In the genomic region with DNA sequence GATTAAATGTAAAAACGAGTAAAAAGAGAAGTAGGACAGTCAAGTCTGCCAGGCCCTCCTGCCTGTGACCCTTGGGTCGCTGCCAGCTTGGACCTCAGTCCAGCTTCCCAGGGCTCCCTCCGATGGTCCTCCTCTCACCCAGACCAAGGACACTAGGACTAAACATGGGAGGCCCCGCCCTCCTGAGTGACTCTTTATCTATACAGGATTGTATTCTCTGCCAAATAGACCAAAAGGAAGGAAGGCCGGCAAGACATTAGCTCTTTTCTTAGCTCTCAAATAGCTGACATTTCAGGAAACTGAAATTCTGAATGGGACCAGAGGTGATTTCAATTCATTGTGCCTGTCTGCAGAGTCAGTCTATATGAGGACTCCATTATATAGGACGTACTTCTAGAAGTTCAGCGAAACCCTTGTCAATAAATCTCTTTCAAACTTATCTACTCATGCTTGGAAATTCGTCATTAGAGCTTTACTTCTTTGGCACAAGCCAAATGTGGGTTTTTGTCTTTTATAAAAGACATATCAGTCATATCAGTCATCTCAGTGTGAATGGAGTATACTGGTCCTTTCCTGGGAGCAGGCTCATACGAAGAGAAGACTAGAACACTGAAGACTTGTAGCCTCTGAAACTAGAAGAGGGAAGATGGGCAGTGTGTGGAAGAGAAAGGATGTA, we compare ENCODE assay signal across 23 cellular contexts. TPM values are rescaled to one million over a fixed set of nuclear protein-coding genes. Genes with fewer than 3 reads are reported as not detected.
DNase-seq lines count a peak whose midpoint lies in the region; TF ChIP-seq lines count a peak whose summit lies in the region.
"Had no signal": no experiment of that assay in that cellular context is flagged by ENCODE, and none has a peak within 500 bp of the region (broad histone marks: within the 10 kb centered on the region; RNA-seq: fewer than 3 reads in every experiment).

No MANE protein-coding gene starts in this region.

- H3K27ac ChIP-seq in liver (ENCODE audit: low read depth in 1 of 2, low read length in 2 of 2) (no peak overlapping the region), testis (peak overlapping the region; percentile 35 to 72), smooth muscle cell (ENCODE audit: low read depth) (no peak overlapping the region)
- H3K27ac ChIP-seq: 22Rv1, dorsolateral prefrontal cortex, pancreas had no signal

- H3K27me3 ChIP-seq in liver (ENCODE audit: control insufficient read depth in 4 of 4, insufficient read depth in 4 of 4, low read length in 3 of 4), result no peaks in the 10 kb centered on the region
- no peaks in the 10 kb centered on the region for H3K27me3 ChIP-seq in testis
- no peaks in the 10 kb centered on the region for H3K27me3 ChIP-seq in smooth muscle cell (ENCODE audit: low read depth)
- H3K27me3 ChIP-seq: dorsolateral prefrontal cortex, pancreas had no signal

- H3K4me1 ChIP-seq in liver (ENCODE audit: control insufficient read depth in 4 of 4, insufficient read depth in 4 of 4, low read length in 3 of 4) (peaks cover 0 to 18% (median 6%) of the 10 kb centered on the region in 4 donors), testis (peaks cover 18% of the 10 kb centered on the region), smooth muscle cell (ENCODE audit: low read depth) (no peaks in the 10 kb centered on the region)

- H3K9ac ChIP-seq in liver (ENCODE audit: low read depth in 1 of 2, low read length in 2 of 2) (no peak overlapping the region), smooth muscle cell (ENCODE audit: low read depth) (no peak overlapping the region)

- WGBS in liver, result 48% methylated on average over 9 of the region's 9 CpGs
- WGBS in testis, 2 donors, result 33 to 37% methylated on average over 9 of the region's 9 CpGs
- 85% methylated on average over 9 of the region's 9 CpGs for WGBS in smooth muscle cell (ENCODE audit: low lambda C conversion rate)

- peak; percentile 21 for DNase-seq in activated effector memory CD4-positive, alpha-beta T cell treated with anti-CD3 and anti-CD28 coated beads, Interleukin-2, amount 50 U/mL, for 16 hours
- no peak for DNase-seq in activated effector memory CD4-positive, alpha-beta T cell treated with Interleukin-2 at 50 U/mL for 16 hours
- DNase-seq in fibroblast of the aortic adventitia (ENCODE audit: low read depth), result peak; percentile 20
- DNase-seq in testis, result peak; percentile 95
- DNase-seq in NK-92 treated with Interleukin-12 subunit alpha and Interleukin-12 subunit beta, amount 100 ng/mL, for 24 hours (lab: John Stamatoyannopoulos, UW), result no peak
- no peak for DNase-seq in activated CD4-positive, alpha-beta T cell treated with anti-CD3 and anti-CD28 coated beads, Interleukin-2, amount 50 U/mL, for 1 hour
- no peak for DNase-seq in smooth muscle cell (lab: John Stamatoyannopoulos, UW; ENCODE audit: unreplicated experiment)
- DNase-seq: activated CD4-positive, alpha-beta T cell treated with anti-CD3 and anti-CD28 coated beads for 4 hours; activated T-cell treated with anti-CD3 and anti-CD28 coated beads, Interleukin-2, amount 50 U/mL, for 72 hours; caudate nucleus; CD4-positive, alpha-beta T cell; DMS 273 treated with DMSO at 0.1 percent for 48 hours; dorsolateral prefrontal cortex; kidney glomerular epithelial cell; natural killer cell; NCI-H1092; NCI-H2029; pancreas; SIG-M5; stimulated activated CD8-positive, alpha-beta memory T cell treated with anti-CD3 and anti-CD28 coated beads, Interleukin-4, amount 100 ng/mL, for 48 hours; trophoblast cell had no signal

- no peak for TF ChIP-seq POLR2A in testis (IDR thresholded peaks at IDR 0.05)

- no peaks in the 10 kb centered on the region for H4K20me1 ChIP-seq in smooth muscle cell (ENCODE audit: low read depth)

- intact Hi-C loops in testis (cut with DNase I; ENCODE audit: low total_unique reads), result no loop called here

- TF ChIP-seq CTCF in fibroblast of the aortic adventitia (IDR thresholded peaks at IDR 0.05; ENCODE audit: insufficient read depth, low read length), result no peak
- no peak for TF ChIP-seq CTCF in liver (IDR thresholded peaks at IDR 0.05; ENCODE audit: low read depth, low read length, missing input control)
- TF ChIP-seq CTCF in testis (IDR thresholded peaks at IDR 0.05), result no peak
- no peak for TF ChIP-seq CTCF in smooth muscle cell (IDR thresholded peaks at IDR 0.05; ENCODE audit: borderline replicate concordance, insufficient read depth, poor library complexity, severe bottlenecking)

- H3K4me2 ChIP-seq in smooth muscle cell, result no peak overlapping the region

- H2AFZ ChIP-seq in smooth muscle cell (ENCODE audit: low read depth), result no peak overlapping the region

- H3K79me2 ChIP-seq in smooth muscle cell (ENCODE audit: low read depth), result no peaks in the 10 kb centered on the region

- H3K36me3 ChIP-seq in liver (ENCODE audit: control insufficient read depth in 4 of 4, insufficient read depth in 3 of 4, low read depth in 1 of 4, low read length in 3 of 4), result peaks cover 0 to 12% (median 5%) of the 10 kb centered on the region in 4 donors
- no peaks in the 10 kb centered on the region for H3K36me3 ChIP-seq in testis (ENCODE audit: low read depth, missing control alignments)
- H3K36me3 ChIP-seq in smooth muscle cell (ENCODE audit: low read depth), result no peaks in the 10 kb centered on the region
- H3K36me3 ChIP-seq: pancreas had no signal

- H3K4me3 ChIP-seq in fibroblast of the aortic adventitia (ENCODE audit: low read depth, low read length), result no peak overlapping the region
- no peak overlapping the region for H3K4me3 ChIP-seq in liver (ENCODE audit: low read depth in 1 of 3, low read length in 3 of 3)
- H3K4me3 ChIP-seq in testis, result no peak overlapping the region
- no peak overlapping the region for H3K4me3 ChIP-seq in smooth muscle cell
- H3K4me3 ChIP-seq: dorsolateral prefrontal cortex, pancreas had no signal

- H3K9me3 ChIP-seq in liver (ENCODE audit: control insufficient read depth in 4 of 4, low read length in 3 of 4) (no peaks in the 10 kb centered on the region), testis (no peaks in the 10 kb centered on the region), smooth muscle cell (replicated peaks; ENCODE audit: low read depth) (no peaks in the 10 kb centered on the region)
- H3K9me3 ChIP-seq: pancreas had no signal

- TF ChIP-seq RAD21 in liver (IDR thresholded peaks at IDR 0.05), result peak; percentile 19 to 45

- no peaks in the 10 kb centered on the region for H3F3A ChIP-seq in smooth muscle cell (ENCODE audit: low read depth)

TF ChIP-seq in liver, 16 proteins besides CTCF, POLR2A, EP300 and RAD21:
- TF ChIP-seq FOXA2 (IDR thresholded peaks at IDR 0.05), result no peak
- no peak for TF ChIP-seq YY1 (IDR thresholded peaks at IDR 0.05)
- no peak for TF ChIP-seq TAF1 (conservative IDR thresholded peaks at IDR 0.05)
- TF ChIP-seq, protein P1, sequence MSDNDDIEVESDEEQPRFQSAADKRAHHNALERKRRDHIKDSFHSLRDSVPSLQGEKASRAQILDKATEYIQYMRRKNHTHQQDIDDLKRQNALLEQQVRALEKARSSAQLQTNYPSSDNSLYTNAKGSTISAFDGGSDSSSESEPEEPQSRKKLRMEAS (IDR thresholded peaks at IDR 0.05), result no peak
- TF ChIP-seq EGR1 (IDR thresholded peaks at IDR 0.05; ENCODE audit: low read depth in 2 of 2), result no peak
- TF ChIP-seq NR2F2 (IDR thresholded peaks at IDR 0.05), result peak; percentile 64
- TF ChIP-seq, protein P2, sequence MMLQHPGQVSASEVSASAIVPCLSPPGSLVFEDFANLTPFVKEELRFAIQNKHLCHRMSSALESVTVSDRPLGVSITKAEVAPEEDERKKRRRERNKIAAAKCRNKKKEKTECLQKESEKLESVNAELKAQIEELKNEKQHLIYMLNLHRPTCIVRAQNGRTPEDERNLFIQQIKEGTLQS (IDR thresholded peaks at IDR 0.05), result no peak
- peak; percentile 47 for TF ChIP-seq SP1 (IDR thresholded peaks at IDR 0.05)
- TF ChIP-seq JUND (IDR thresholded peaks at IDR 0.05), result no peak
- TF ChIP-seq FOXA1 (IDR thresholded peaks at IDR 0.05), result no peak
- no peak for TF ChIP-seq HNF4A (conservative IDR thresholded peaks at IDR 0.05)
- TF ChIP-seq, protein P3, sequence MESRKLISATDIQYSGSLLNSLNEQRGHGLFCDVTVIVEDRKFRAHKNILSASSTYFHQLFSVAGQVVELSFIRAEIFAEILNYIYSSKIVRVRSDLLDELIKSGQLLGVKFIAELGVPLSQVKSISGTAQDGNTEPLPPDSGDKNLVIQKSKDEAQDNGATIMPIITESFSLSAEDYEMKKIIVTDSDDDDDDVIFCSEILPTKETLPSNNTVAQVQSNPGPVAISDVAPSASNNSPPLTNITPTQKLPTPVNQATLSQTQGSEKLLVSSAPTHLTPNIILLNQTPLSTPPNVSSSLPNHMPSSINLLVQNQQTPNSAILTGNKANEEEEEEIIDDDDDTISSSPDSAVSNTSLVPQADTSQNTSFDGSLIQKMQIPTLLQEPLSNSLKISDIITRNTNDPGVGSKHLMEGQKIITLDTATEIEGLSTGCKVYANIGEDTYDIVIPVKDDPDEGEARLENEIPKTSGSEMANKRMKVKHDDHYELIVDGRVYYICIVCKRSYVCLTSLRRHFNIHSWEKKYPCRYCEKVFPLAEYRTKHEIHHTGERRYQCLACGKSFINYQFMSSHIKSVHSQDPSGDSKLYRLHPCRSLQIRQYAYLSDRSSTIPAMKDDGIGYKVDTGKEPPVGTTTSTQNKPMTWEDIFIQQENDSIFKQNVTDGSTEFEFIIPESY (IDR thresholded peaks at IDR 0.05), result no peak
- no peak for TF ChIP-seq HNF4G (IDR thresholded peaks at IDR 0.05)

RNA-seq across cellular contexts. Expression of a gene that starts 28.5 kb away (rescaled TPM):
- total RNA-seq in fibroblast of the aortic adventitia (ENCODE audit: low replicate concordance) (0.45 and 0.74 TPM in 2 replicates), liver (1 to 10 TPM; 4.4 to 5.4 TPM), testis (1 to 10 TPM; 2.2 to 5.1 TPM), smooth muscle cell (1.5 and 1.8 TPM in 2 replicates)
- polyA plus RNA-seq in liver (1 to 10 TPM; 3.4 to 3.5 TPM), testis (ENCODE audit: insufficient read depth, low read depth, low replicate concordance) (2.5 TPM), smooth muscle cell (1.6 and 3.8 TPM in 2 replicates)

RNA-seq across cellular contexts. Expression of a gene that starts 39.2 kb away (rescaled TPM):
- 0.90 TPM in 1 of 2 replicates, not detected in the other for total RNA-seq in fibroblast of the aortic adventitia (ENCODE audit: low replicate concordance)
- 10 to 100 TPM in 1 of 2 donors, 1 to 10 TPM in 1; 7.1 to 67.6 TPM for total RNA-seq in liver
- 100 to 1,000 TPM in 1 of 2 donors, 10 to 100 TPM in 1; 50.0 to 115 TPM for polyA plus RNA-seq in liver
- total RNA-seq in testis, result 10 to 100 TPM; 11.5 to 12.1 TPM
- polyA plus RNA-seq in testis (ENCODE audit: insufficient read depth, low read depth, low replicate concordance), result 6.7 TPM
- total RNA-seq in smooth muscle cell, result not detected in 2 replicates
- polyA plus RNA-seq in smooth muscle cell, result 0.21 and 0.38 TPM in 2 replicates

Comparison
In these comparisons a context has a peak if more than half of its experiments do, and no peak if none do; other contexts are left out.
1. DNase-seq: peak in activated effector memory CD4-positive, alpha-beta T cell treated with anti-CD3 and anti-CD28 coated beads, Interleukin-2, amount 50 U/mL, for 16 hours (single experiment), fibroblast of the aortic adventitia (single experiment) and testis (single experiment); none in activated effector memory CD4-positive, alpha-beta T cell treated with Interleukin-2 at 50 U/mL for 16 hours (single experiment), NK-92 treated with Interleukin-12 subunit alpha and Interleukin-12 subunit beta, amount 100 ng/mL, for 24 hours (single experiment), activated CD4-positive, alpha-beta T cell treated with anti-CD3 and anti-CD28 coated beads, Interleukin-2, amount 50 U/mL, for 1 hour (single experiment) and smooth muscle cell (single experiment).
2. H3K27ac ChIP-seq: peak in testis (2 of 2); none in liver (0 of 2) and smooth muscle cell (single experiment).